ENCODE assay signal across 10 cellular contexts in genomic region chr2:234996467-234997270, GRCh38. TPM values are rescaled to one million over a fixed set of nuclear protein-coding genes. Genes with fewer than 3 reads are reported as not detected.
DNase-seq lines count a peak whose midpoint lies in the region; TF ChIP-seq lines count a peak whose summit lies in the region.
"Had no signal": no experiment of that assay in that cellular context is flagged by ENCODE, and none has a peak within 500 bp of the region (broad histone marks: within the 10 kb centered on the region; RNA-seq: fewer than 3 reads in every experiment).

No MANE protein-coding gene starts in this region.

- H3K36me3 ChIP-seq in brain microvascular endothelial cell (replicated peaks) = peaks cover 12% of the 10 kb centered on the region
- no peaks in the 10 kb centered on the region for H3K36me3 ChIP-seq in testis (ENCODE audit: low read depth, missing control alignments)

- in situ Hi-C loops in brain microvascular endothelial cell (cut with HindIII; ENCODE audit: low pct_ligation_motif_present, low sequenced_read_pairs) = no loop called here

- 62 to 80% methylated on average over 19 to 22 of the region's 25 CpGs for WGBS in testis, 2 donors

- no peaks in the 10 kb centered on the region for H3K27me3 ChIP-seq in brain microvascular endothelial cell (replicated peaks)
- no peaks in the 10 kb centered on the region for H3K27me3 ChIP-seq in testis

- TF ChIP-seq CTCF in brain microvascular endothelial cell (IDR thresholded peaks at IDR 0.05; ENCODE audit: low read depth, low read length, missing control alignments) = peak; percentile 56
- TF ChIP-seq CTCF in testis (IDR thresholded peaks at IDR 0.05) = no peak

- DNase-seq in HT1080 (ENCODE audit: low read depth) = peak; percentile 82
- DNase-seq in brain microvascular endothelial cell = peak; percentile 70
- DNase-seq in islet precursor cell = peak; percentile 97
- no peak for DNase-seq in testis
- DNase-seq in SK-N-DZ (ENCODE audit: low spot score) = no peak
- no peak for DNase-seq in NCI-H446 treated with DMSO at 0.1 percent for 48 hours (lab: John Stamatoyannopoulos, UW)
- DNase-seq in activated naive CD8-positive, alpha-beta T cell treated with anti-CD3 and anti-CD28 coated beads for 36 hours = no peak
- no peak for DNase-seq in activated effector memory CD4-positive, alpha-beta T cell treated with Interleukin-2 at 50 U/mL for 16 hours
- DNase-seq: activated CD4-positive, alpha-beta memory T cell treated with anti-CD3 and anti-CD28 coated beads for 36 hours had no signal

- H3K4me1 Mint-ChIP-seq in activated naive CD8-positive, alpha-beta T cell treated with anti-CD3 and anti-CD28 coated beads for 36 hours = no peaks in the 10 kb centered on the region

- H3K9me3 Mint-ChIP-seq in activated naive CD8-positive, alpha-beta T cell treated with anti-CD3 and anti-CD28 coated beads for 36 hours = no peaks in the 10 kb centered on the region
- H3K9me3 Mint-ChIP-seq: activated CD4-positive, alpha-beta memory T cell treated with anti-CD3 and anti-CD28 coated beads for 36 hours had no signal

- H3K27me3 Mint-ChIP-seq in activated naive CD8-positive, alpha-beta T cell treated with anti-CD3 and anti-CD28 coated beads for 36 hours = peaks cover 4% of the 10 kb centered on the region

- peaks cover 85% of the 10 kb centered on the region for H3K4me1 ChIP-seq in testis

- H3K27ac ChIP-seq in brain microvascular endothelial cell (peak overlapping the region; percentile 37), testis (peak overlapping the region; percentile 53 to 70)
- H3K27ac ChIP-seq: KMS-11 had no signal

- no peak overlapping the region for H3K4me3 ChIP-seq in brain microvascular endothelial cell (ENCODE audit: low read depth, low read length)
- no peak overlapping the region for H3K4me3 ChIP-seq in testis

- no peaks in the 10 kb centered on the region for H3K9me3 ChIP-seq in testis

- H3K27ac Mint-ChIP-seq in activated naive CD8-positive, alpha-beta T cell treated with anti-CD3 and anti-CD28 coated beads for 36 hours = no peak overlapping the region
- H3K27ac Mint-ChIP-seq: activated CD4-positive, alpha-beta memory T cell treated with anti-CD3 and anti-CD28 coated beads for 36 hours had no signal

- no peak overlapping the region for H3K4me3 Mint-ChIP-seq in activated naive CD8-positive, alpha-beta T cell treated with anti-CD3 and anti-CD28 coated beads for 36 hours
- H3K4me3 Mint-ChIP-seq: activated CD4-positive, alpha-beta memory T cell treated with anti-CD3 and anti-CD28 coated beads for 36 hours had no signal

- TF ChIP-seq POLR2A in testis (IDR thresholded peaks at IDR 0.05) = no peak

- intact Hi-C loops in testis (cut with DNase I; ENCODE audit: low total_unique reads) = no loop called here

- no peaks in the 10 kb centered on the region for H3K36me3 Mint-ChIP-seq in activated naive CD8-positive, alpha-beta T cell treated with anti-CD3 and anti-CD28 coated beads for 36 hours
- H3K36me3 Mint-ChIP-seq: activated CD4-positive, alpha-beta memory T cell treated with anti-CD3 and anti-CD28 coated beads for 36 hours had no signal

RNA-seq across cellular contexts. Expression of gene SH3BP4, which starts 44.9 kb away (rescaled TPM):
- 17.3 and 20.2 TPM in 2 replicates for total RNA-seq in HT1080 (2014; rRNA removed; shearing (Covaris generic))
- 21.0 and 23.6 TPM in 2 replicates for polyA plus RNA-seq in HT1080 (2015; cell fraction: cytosol; rRNA removed)
- polyA plus RNA-seq in HT1080 (2015; cell fraction: nucleus; rRNA removed) = 16.2 and 16.5 TPM in 2 replicates
- 10 to 100 TPM; 64.4 to 88.5 TPM for total RNA-seq in testis
- 33.3 TPM for polyA plus RNA-seq in testis (ENCODE audit: insufficient read depth, low read depth, low replicate concordance)
- 13.6 TPM in 2 replicates for polyA plus RNA-seq in SK-N-DZ (2014; cell fraction: cytosol; rRNA removed)
- 6.2 and 8.6 TPM in 2 replicates for polyA plus RNA-seq in SK-N-DZ (2014; cell fraction: nucleus; rRNA removed)
- under 1 TPM; 0.18 to 0.33 TPM for total RNA-seq in activated naive CD8-positive, alpha-beta T cell treated with anti-CD3 and anti-CD28 coated beads for 36 hours

Comparison
In these comparisons a context has a peak if more than half of its experiments do, and no peak if none do; other contexts are left out.
1. DNase-seq: peak in HT1080 (single experiment), brain microvascular endothelial cell (single experiment) and islet precursor cell (single experiment); none in testis (single experiment), SK-N-DZ (single experiment), NCI-H446 treated with DMSO at 0.1 percent for 48 hours (single experiment), activated naive CD8-positive, alpha-beta T cell treated with anti-CD3 and anti-CD28 coated beads for 36 hours (single experiment) and activated effector memory CD4-positive, alpha-beta T cell treated with Interleukin-2 at 50 U/mL for 16 hours (single experiment).
2. RNA of gene SH3BP4, which starts 44.9 kb away (total RNA-seq): 64.4 to 88.5 TPM in testis and 17.3 to 20.2 TPM in HT1080; 0.18 to 0.33 TPM in activated naive CD8-positive, alpha-beta T cell treated with anti-CD3 and anti-CD28 coated beads for 36 hours; every median in the first group is over 10 times any median in the second.